In genomic region chr11:6269994-6270393, GRCh38 we compare ENCODE assay signal across 19 cellular contexts. TPM values are rescaled to one million over a fixed set of nuclear protein-coding genes. Genes with fewer than 3 reads are reported as not detected.
DNase-seq lines count a peak whose midpoint lies in the region; ATAC-seq and TF ChIP-seq lines count a peak whose summit lies in the region.
"Had no signal": no experiment of that assay in that cellular context is flagged by ENCODE, and none has a peak within 500 bp of the region (broad histone marks: within the 10 kb centered on the region; RNA-seq: fewer than 3 reads in every experiment).

No MANE protein-coding gene starts in this region.

- H3K4me1 ChIP-seq in endodermal cell (ENCODE audit: control insufficient read depth, insufficient read depth, low read length) = peaks cover 20% of the 10 kb centered on the region
- peaks cover 0 to 6% (median 1%) of the 10 kb centered on the region in 4 donors for H3K4me1 ChIP-seq in sigmoid colon
- H3K4me1 ChIP-seq: parathyroid adenoma had no signal

- no peak for ATAC-seq in HG02938 (IDR thresholded peaks at IDR 0.05; ENCODE audit: unreplicated experiment)
- no peak for ATAC-seq in GM18858 (IDR thresholded peaks at IDR 0.05; ENCODE audit: unreplicated experiment)
- ATAC-seq: activated CD8-positive, alpha-beta memory T cell treated with anti-CD3 and anti-CD28 coated beads, Interleukin-2, amount 10 ng/mL, durations not matched to agents 7 days and 5 days; gastrocnemius medialis; left ventricle myocardium superior had no signal

- peaks cover 41% of the 10 kb centered on the region for H3K4me1 Mint-ChIP-seq in endodermal cell

- no peak overlapping the region for H3K27ac Mint-ChIP-seq in endodermal cell
- H3K27ac Mint-ChIP-seq: activated CD8-positive, alpha-beta memory T cell treated with anti-CD3 and anti-CD28 coated beads, Interleukin-2, amount 10 ng/mL, durations not matched to agents 7 days and 5 days; HFFc6 had no signal

- H3K9me3 Mint-ChIP-seq in endodermal cell = peaks cover 7% of the 10 kb centered on the region
- H3K9me3 Mint-ChIP-seq: HFFc6 had no signal

- TF ChIP-seq CTCF in GM12864 (IDR thresholded peaks at IDR 0.05; ENCODE audit: low read depth, low read length, missing control alignments) = peak; percentile 35
- peak; percentile 31; the same call in 1 of the 2 replicates for TF ChIP-seq CTCF in LNCaP clone FGC (IDR thresholded peaks at IDR 0.05; ENCODE audit: control insufficient read depth, extremely low read depth, insufficient read depth)
- TF ChIP-seq CTCF in endodermal cell (conservative IDR thresholded peaks at IDR 0.05) = peak; percentile 60
- TF ChIP-seq CTCF in sigmoid colon (IDR thresholded peaks at IDR 0.05) = no peak

- H3K36me3 ChIP-seq in endodermal cell (ENCODE audit: control insufficient read depth, insufficient read depth, low read length) (peaks cover 52% of the 10 kb centered on the region), sigmoid colon (no peaks in the 10 kb centered on the region)
- H3K36me3 ChIP-seq: BLaER1, gastrocnemius medialis, tibial artery had no signal

- H3K4me3 ChIP-seq in GM12864 (ENCODE audit: low read depth, low read length) (no peak overlapping the region), LNCaP clone FGC (ENCODE audit: low read depth, low read length) (no peak overlapping the region), endodermal cell (ENCODE audit: low read length) (no peak overlapping the region), sigmoid colon (no peak overlapping the region)
- H3K4me3 ChIP-seq: BLaER1, gastrocnemius medialis, tibial artery had no signal

- H3K27me3 ChIP-seq in endodermal cell (ENCODE audit: control insufficient read depth, insufficient read depth, low read length, poor library complexity, severe bottlenecking) = no peaks in the 10 kb centered on the region
- peaks cover 0 to 3% (median 0%) of the 10 kb centered on the region in 3 donors for H3K27me3 ChIP-seq in sigmoid colon
- H3K27me3 ChIP-seq: BLaER1, gastrocnemius medialis had no signal

- no peak for DNase-seq in GM12864 (ENCODE audit: low read depth)
- DNase-seq in LNCaP clone FGC (ENCODE audit: low read depth) = no peak
- DNase-seq in endodermal cell = peak; percentile 64
- peak; percentile 61 for DNase-seq in sigmoid colon
- no peak for DNase-seq in NCI-H1105 (lab: John Stamatoyannopoulos, UW)
- DNase-seq: activated CD8-positive, alpha-beta memory T cell treated with anti-CD3 and anti-CD28 coated beads, Interleukin-2, amount 10 ng/mL, durations not matched to agents 7 days and 5 days; anterior cingulate cortex; gastrocnemius medialis; HFFc6; left ventricle myocardium superior; Right ventricle myocardium superior; small intestine; tibial artery had no signal

- H3K27me3 Mint-ChIP-seq in endodermal cell (ENCODE audit: insufficient read depth) = no peaks in the 10 kb centered on the region

- peaks cover 44% of the 10 kb centered on the region for H3K36me3 Mint-ChIP-seq in endodermal cell (ENCODE audit: low read depth)
- H3K36me3 Mint-ChIP-seq: activated CD8-positive, alpha-beta memory T cell treated with anti-CD3 and anti-CD28 coated beads, Interleukin-2, amount 10 ng/mL, durations not matched to agents 7 days and 5 days had no signal

- peaks cover 5% of the 10 kb centered on the region for H3K9me3 ChIP-seq in endodermal cell (ENCODE audit: control insufficient read depth, low read length)
- no peaks in the 10 kb centered on the region for H3K9me3 ChIP-seq in sigmoid colon
- H3K9me3 ChIP-seq: gastrocnemius medialis, tibial artery had no signal

- TF ChIP-seq EP300 in sigmoid colon (IDR thresholded peaks at IDR 0.05) = no peak

- TF ChIP-seq POLR2A in sigmoid colon (IDR thresholded peaks at IDR 0.05) = no peak

- H3K27ac ChIP-seq in endodermal cell (ENCODE audit: low read depth, low read length) (no peak overlapping the region), sigmoid colon (no peak overlapping the region)
- H3K27ac ChIP-seq: BLaER1, gastrocnemius medialis, parathyroid adenoma, tibial artery had no signal

- no peak overlapping the region for H3K9ac ChIP-seq in endodermal cell (ENCODE audit: extremely low read depth, low read length, poor library complexity, severe bottlenecking)
- H3K9ac ChIP-seq: BLaER1, parathyroid adenoma had no signal

- intact Hi-C loops in sigmoid colon (cut with DNase I) = no loop called here

- H3K4me3 Mint-ChIP-seq in endodermal cell = no peak overlapping the region
- H3K4me3 Mint-ChIP-seq: activated CD8-positive, alpha-beta memory T cell treated with anti-CD3 and anti-CD28 coated beads, Interleukin-2, amount 10 ng/mL, durations not matched to agents 7 days and 5 days; HFFc6 had no signal

- WGBS in endodermal cell (ENCODE audit: insufficient coverage in 1 of 2, insufficient read length in 1 of 2), 2 experiments = 93 to 97% methylated on average over 21 to 24 of the region's 24 CpGs
- 91% methylated on average over 24 of the region's 24 CpGs for whole genome bisulfite sequencing in sigmoid colon, 2 donors

RNA-seq across cellular contexts. Expression of gene CCKBR, which starts 10.4 kb away (rescaled TPM):
- total RNA-seq in endodermal cell (100 to 1,000 TPM; 433 to 467 TPM), sigmoid colon (under 1 TPM in 2 of 4 donors, not detected in 2; 0.41 to 0.99 TPM)
- 67.8 TPM for polyA plus RNA-seq in endodermal cell (2013, experiment 1 of 2)
- 76.4 TPM for polyA plus RNA-seq in endodermal cell (2013, experiment 2 of 2)
- polyA plus RNA-seq in sigmoid colon = not detected
- total RNA-seq: activated CD8-positive, alpha-beta memory T cell treated with anti-CD3 and anti-CD28 coated beads, Interleukin-2, amount 10 ng/mL, durations not matched to agents 7 days and 5 days; gastrocnemius medialis; HFFc6; HT1080; left ventricle myocardium superior; Right ventricle myocardium superior; T-helper 1 cell treated with Interleukin-12 subunit alpha and Interleukin-12 subunit beta and Interleukin-4 antibody, amounts not matched to agents 30 ng/mL and 1 ng/mL, for 36 hours had no signal

RNA-seq across cellular contexts. Expression of gene CNGA4, which starts 31.1 kb away (rescaled TPM):
- total RNA-seq in endodermal cell (1 to 10 TPM; 1.7 to 4.3 TPM), sigmoid colon (under 1 TPM in 1 of 4 donors, not detected in 3; 0.55 TPM)
- polyA plus RNA-seq in endodermal cell (2013, experiment 1 of 2) = 2.5 TPM
- polyA plus RNA-seq in endodermal cell (2013, experiment 2 of 2) = 1.9 TPM
- polyA plus RNA-seq in sigmoid colon = under 1 TPM in 1 of 3 donors, not detected in 2; 0.16 TPM
- total RNA-seq: gastrocnemius medialis, HFFc6, HT1080, left ventricle myocardium superior, Right ventricle myocardium superior had no signal

RNA-seq across cellular contexts. Expression of gene FHIP1B, which starts 35.6 kb away (rescaled TPM):
- total RNA-seq in endodermal cell = 10 to 100 TPM; 45.3 to 50.6 TPM
- 27.8 TPM for polyA plus RNA-seq in endodermal cell (2013, experiment 1 of 2)
- 22.6 TPM for polyA plus RNA-seq in endodermal cell (2013, experiment 2 of 2)
- 10 to 100 TPM; 21.6 to 66.0 (median 36.6) TPM for total RNA-seq in sigmoid colon
- polyA plus RNA-seq in sigmoid colon = 10 to 100 TPM; 43.5 to 89.0 (median 49.2) TPM

RNA-seq across cellular contexts. Expression of gene CAVIN3, which starts 50.3 kb away (rescaled TPM):
- total RNA-seq in endodermal cell (10 to 100 TPM; 42.2 to 70.2 TPM), sigmoid colon (100 to 1,000 TPM; 113 to 294 (median 188) TPM)
- 21.8 TPM for polyA plus RNA-seq in endodermal cell (2013, experiment 1 of 2)
- polyA plus RNA-seq in endodermal cell (2013, experiment 2 of 2) = 22.9 TPM
- 10 to 100 TPM in 2 of 3 donors, 1 to 10 TPM in 1; 6.9 to 25.6 (median 24.0) TPM for polyA plus RNA-seq in sigmoid colon
- total RNA-seq: HT1080 had no signal

Comparison
In these comparisons a context has a peak if more than half of its experiments do, and no peak if none do; other contexts are left out.
1. DNase-seq: peak in endodermal cell (single experiment) and sigmoid colon (single experiment); none in GM12864 (single experiment), LNCaP clone FGC (single experiment) and NCI-H1105 (single experiment).
2. CTCF ChIP-seq: peak in GM12864 (single experiment), LNCaP clone FGC (single experiment) and endodermal cell (single experiment); none in sigmoid colon (0 of 4).
3. RNA of gene CCKBR, which starts 10.4 kb away (total RNA-seq): 433 to 467 TPM in endodermal cell; 0.41 to 0.99 TPM in sigmoid colon; every median in the first group is over 100 times any median in the second.